ENCODE assay signal across 1 cellular context in genomic region chr1:154190550-154190949, GRCh38.
TF ChIP-seq lines count a peak whose summit lies in the region.

No MANE protein-coding gene starts in this region.

TF ChIP-seq in Ishikawa, 13 proteins besides CTCF, POLR2A, EP300 and RAD21 (continued from another document):
- peak; percentile 65; the same call in 1 of the 2 replicates for TF ChIP-seq TCF12 (IDR thresholded peaks at IDR 0.05; ENCODE audit: low read depth)
- TF ChIP-seq CEBPB (IDR thresholded peaks at IDR 0.05) = peak; percentile 86
- TF ChIP-seq EGR1 (IDR thresholded peaks at IDR 0.05) = no peak
